20 cellular contexts compared by ENCODE assay signal in genomic region chr17:42474270-42474669, GRCh38.
"Had no signal": no experiment of that assay in that cellular context is flagged by ENCODE, and none has a peak within 500 bp of the region (broad histone marks: within the 10 kb centered on the region; RNA-seq: fewer than 3 reads in every experiment).

No MANE protein-coding gene starts in this region.

- H3K27me3 Mint-ChIP-seq: activated B cell treated with CpG ODN at 0.5 μM for 24 hours; activated CD4-positive, alpha-beta memory T cell treated with anti-CD3 and anti-CD28 coated beads for 36 hours; activated naive CD8-positive, alpha-beta T cell; memory B cell; naive thymus-derived CD4-positive, alpha-beta T cell; stimulated activated naive B cell treated with anti-CD40 and anti-IgM and Interleukin-4, amounts not matched to agents 10 μg/mL and 1 μg/mL and 100 μg/mL, for 72 hours; T-cell had no signal

- H3K9me3 Mint-ChIP-seq: activated B cell treated with CpG ODN at 0.5 μM for 24 hours; activated CD4-positive, alpha-beta memory T cell treated with anti-CD3 and anti-CD28 coated beads for 36 hours; activated T-helper 1 cell treated with anti-CD3 and anti-CD28 coated beads, Interleukin-12 subunit alpha, Interleukin-12 subunit beta, Interleukin-2, Interleukin-4 antibody, amounts not matched to agents 30 ng/mL and 10 ng/mL and 1 ng/mL, durations not matched to agents 14 hours and 24 hours and 36 hours; effector memory CD8-positive, alpha-beta T cell; memory B cell; naive thymus-derived CD4-positive, alpha-beta T cell; neural progenitor cell; stimulated activated naive B cell treated with anti-CD40 and anti-IgM and Interleukin-4, amounts not matched to agents 10 μg/mL and 1 μg/mL and 100 μg/mL, for 72 hours; T-cell had no signal

- H2AFZ ChIP-seq: neural progenitor cell had no signal

- H3K9me3 ChIP-seq: mucosa of descending colon, pancreas, sigmoid colon, spleen, thyroid gland had no signal

- H3K4me2 ChIP-seq: neural progenitor cell had no signal

- H3K4me3 Mint-ChIP-seq: activated B cell treated with CpG ODN at 0.5 μM for 24 hours; activated CD4-positive, alpha-beta memory T cell treated with anti-CD3 and anti-CD28 coated beads for 36 hours; activated naive CD8-positive, alpha-beta T cell; activated T-helper 1 cell treated with anti-CD3 and anti-CD28 coated beads, Interleukin-12 subunit alpha, Interleukin-12 subunit beta, Interleukin-2, Interleukin-4 antibody, amounts not matched to agents 30 ng/mL and 10 ng/mL and 1 ng/mL, durations not matched to agents 14 hours and 24 hours and 36 hours; effector memory CD8-positive, alpha-beta T cell; memory B cell; naive thymus-derived CD4-positive, alpha-beta T cell; neural progenitor cell; T-cell had no signal

- H3K27me3 ChIP-seq: cardiac muscle cell, neural progenitor cell, pancreas, sigmoid colon, spleen, thyroid gland had no signal

- DNase-seq: activated B cell treated with CpG ODN at 0.5 μM for 24 hours; activated CD4-positive, alpha-beta memory T cell treated with anti-CD3 and anti-CD28 coated beads for 36 hours; activated CD4-positive, alpha-beta T cell treated with anti-CD3 and anti-CD28 coated beads for 4 hours; activated T-cell treated with anti-CD3 and anti-CD28 coated beads for 4 hours; effector memory CD8-positive, alpha-beta T cell; kidney; mucosa of descending colon; naive thymus-derived CD4-positive, alpha-beta T cell; sigmoid colon; spleen; stimulated activated CD4-positive, alpha-beta T cell treated with anti-CD3 and anti-CD28 coated beads, Interleukin-4, amount 100 ng/mL, for 4 hours; stimulated activated naive B cell treated with anti-CD40 and anti-IgM and Interleukin-4, amounts not matched to agents 10 μg/mL and 1 μg/mL and 100 μg/mL, for 72 hours; T-cell; thyroid gland had no signal

- H3K9ac ChIP-seq: neural progenitor cell had no signal

- H3K4me1 Mint-ChIP-seq: neural progenitor cell had no signal

- H3K27ac Mint-ChIP-seq: activated CD4-positive, alpha-beta memory T cell treated with anti-CD3 and anti-CD28 coated beads for 36 hours; activated naive CD8-positive, alpha-beta T cell; activated T-helper 1 cell treated with anti-CD3 and anti-CD28 coated beads, Interleukin-12 subunit alpha, Interleukin-12 subunit beta, Interleukin-2, Interleukin-4 antibody, amounts not matched to agents 30 ng/mL and 10 ng/mL and 1 ng/mL, durations not matched to agents 14 hours and 24 hours and 36 hours; effector memory CD8-positive, alpha-beta T cell; memory B cell; neural progenitor cell; stimulated activated naive B cell treated with anti-CD40 and anti-IgM and Interleukin-4, amounts not matched to agents 10 μg/mL and 1 μg/mL and 100 μg/mL, for 72 hours; T-cell had no signal

- H3K36me3 ChIP-seq: neural progenitor cell had no signal

- H3K4me3 ChIP-seq: cardiac muscle cell, mucosa of descending colon, neural progenitor cell, pancreas, sigmoid colon, spleen, thyroid gland had no signal

- H3K27ac ChIP-seq: cardiac muscle cell, neural progenitor cell, pancreas, sigmoid colon, thyroid gland had no signal

- H3K4me1 ChIP-seq: neural progenitor cell, sigmoid colon, thyroid gland had no signal
